33 cellular contexts compared by ENCODE assay signal in the genomic region with DNA sequence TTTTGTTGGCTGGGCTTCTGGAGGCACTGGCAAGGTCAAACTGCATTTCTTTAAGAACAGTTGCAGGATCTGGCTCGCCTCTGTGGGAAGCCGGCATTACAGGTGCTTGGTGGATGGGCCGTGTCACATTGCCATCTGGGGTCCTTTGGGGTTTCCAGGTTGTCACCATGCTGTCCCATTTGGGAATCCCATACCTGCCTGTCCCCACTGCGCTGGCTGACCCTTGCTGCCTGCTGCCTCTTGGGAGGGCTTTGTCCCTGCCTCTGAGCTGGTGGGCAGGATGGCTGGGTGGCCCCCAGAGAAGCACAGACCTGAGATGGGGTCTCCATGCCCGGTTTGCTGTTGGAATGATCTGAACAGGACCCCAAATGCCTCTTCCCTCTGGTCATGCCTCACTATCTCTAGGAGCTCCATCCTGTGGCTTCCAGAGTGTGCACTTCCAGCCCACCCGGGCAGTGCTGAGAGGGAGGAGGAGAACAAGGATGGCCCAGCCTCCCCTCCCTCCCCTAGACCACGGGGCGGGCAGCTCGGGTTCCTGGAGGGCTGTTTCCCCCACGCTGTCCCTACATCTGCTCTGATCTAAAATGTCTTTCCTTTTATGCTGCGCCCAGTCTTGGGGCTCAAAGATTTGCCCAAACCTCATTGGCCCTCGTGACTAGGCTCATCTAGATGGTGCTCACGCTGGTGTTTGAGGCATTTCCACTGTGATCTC. TPM values are rescaled to one million over a fixed set of nuclear protein-coding genes. Genes with fewer than 3 reads are reported as not detected.
DNase-seq lines count a peak whose midpoint lies in the region; ATAC-seq and TF ChIP-seq lines count a peak whose summit lies in the region.
"Had no signal": no experiment of that assay in that cellular context is flagged by ENCODE, and none has a peak within 500 bp of the region (broad histone marks: within the 10 kb centered on the region; RNA-seq: fewer than 3 reads in every experiment).

No MANE protein-coding gene starts in this region.

- H2BK120ac ChIP-seq in IMR-90 (ENCODE audit: low read depth, low read length), result no peak overlapping the region
- H2BK120ac ChIP-seq in neuronal stem cell (ENCODE audit: low read depth, low read length), result peak overlapping the region; percentile 87

- no peak overlapping the region for H3K4me3 Mint-ChIP-seq in activated CD4-positive, alpha-beta memory T cell treated with anti-CD3 and anti-CD28 coated beads, Interleukin-2, amount 10 ng/mL, durations not matched to agents 7 days and 5 days
- H3K4me3 Mint-ChIP-seq in activated CD4-positive, alpha-beta memory T cell treated with anti-CD3 and anti-CD28 coated beads for 36 hours, result no peak overlapping the region
- H3K4me3 Mint-ChIP-seq: activated B cell treated with CpG ODN at 0.5 μM for 24 hours; activated CD8-positive, alpha-beta T cell treated with anti-CD3 and anti-CD28 coated beads for 36 hours; CD4-positive, alpha-beta memory T cell; naive thymus-derived CD4-positive, alpha-beta T cell had no signal

- TF ChIP-seq CTCF in IMR-90 (conservative IDR thresholded peaks at IDR 0.05; ENCODE audit: low read depth, low read length), result no peak

- H2BK20ac ChIP-seq in IMR-90 (ENCODE audit: low read depth, low read length), result no peak overlapping the region

- in situ Hi-C loops in IMR-90 (cut with MboI; ENCODE audit: low sequenced_read_pairs), result loop anchor here (25.0 kb wide), 1 partner anchor 777 kb away; a partner anchor contains a TSS

- intact Hi-C loops in activated CD4-positive, alpha-beta memory T cell treated with anti-CD3 and anti-CD28 coated beads for 36 hours (cut with micrococcal nuclease), result no loop called here
- intact Hi-C loops in IMR-90 (cut with micrococcal nuclease), result no loop called here

- H3K4ac ChIP-seq in IMR-90 (ENCODE audit: low read depth, low read length), result no peak overlapping the region
- H3K4ac ChIP-seq in neuronal stem cell (ENCODE audit: low read length), result no peak overlapping the region

- H3K56ac ChIP-seq in IMR-90 (ENCODE audit: extremely low read depth, insufficient read depth, low read length), result no peak overlapping the region

- H3K4me1 Mint-ChIP-seq in activated CD4-positive, alpha-beta memory T cell treated with anti-CD3 and anti-CD28 coated beads, Interleukin-2, amount 10 ng/mL, durations not matched to agents 7 days and 5 days, result peaks cover 2% of the 10 kb centered on the region
- H3K4me1 Mint-ChIP-seq in activated CD4-positive, alpha-beta memory T cell treated with anti-CD3 and anti-CD28 coated beads for 36 hours (ENCODE audit: low read depth), result peaks cover 11% of the 10 kb centered on the region

- H3K9me3 ChIP-seq in IMR-90 (ENCODE audit: control insufficient read depth, insufficient read depth, low read length), result no peaks in the 10 kb centered on the region
- no peaks in the 10 kb centered on the region for H3K9me3 ChIP-seq in neuronal stem cell (replicated peaks in 1 of 2; ENCODE audit: control insufficient read depth in 2 of 2, insufficient read depth in 1 of 2, low read depth in 1 of 2, low read length in 2 of 2)
- H3K9me3 ChIP-seq: esophagus muscularis mucosa, ovary, testis, uterus had no signal

- no peak overlapping the region for H4K91ac ChIP-seq in IMR-90 (ENCODE audit: insufficient read depth, low read depth, low read length)
- H4K91ac ChIP-seq in neuronal stem cell (ENCODE audit: low read depth, low read length, poor library complexity), result no peak overlapping the region

- dilution Hi-C loops in IMR-90 (cut with HindIII; ENCODE audit: low sequenced_read_pairs, unreplicated experiment), result no loop called here

- H3K4me2 ChIP-seq in IMR-90 (ENCODE audit: low read depth, low read length) (no peak overlapping the region), neuronal stem cell (ENCODE audit: insufficient read depth, low read length, poor library complexity, severe bottlenecking) (no peak overlapping the region)

- no peak for TF ChIP-seq RAD21 in IMR-90 (IDR thresholded peaks at IDR 0.05; ENCODE audit: low read length)

- H3K9me1 ChIP-seq in IMR-90 (ENCODE audit: insufficient read depth, low read length), result peaks cover 2% of the 10 kb centered on the region; the same call in 1 of the 2 replicates

- peak; percentile 9 for DNase-seq in activated CD4-positive, alpha-beta memory T cell treated with anti-CD3 and anti-CD28 coated beads, Interleukin-2, amount 10 ng/mL, durations not matched to agents 7 days and 5 days
- no peak for DNase-seq in activated CD4-positive, alpha-beta memory T cell treated with anti-CD3 and anti-CD28 coated beads for 36 hours
- DNase-seq in IMR-90 (no peak), ecto neural progenitor cell (ENCODE audit: low spot score) (peak; percentile 47), neuronal stem cell (ENCODE audit: low spot score) (no peak)
- DNase-seq in activated naive CD4-positive, alpha-beta T cell (lab: John Stamatoyannopoulos, UW), result no peak
- DNase-seq: activated B cell treated with CpG ODN at 0.5 μM for 24 hours; activated CD8-positive, alpha-beta T cell treated with anti-CD3 and anti-CD28 coated beads for 36 hours; CD4-positive, alpha-beta memory T cell; central memory CD4-positive, alpha-beta T cell; dermis blood vessel endothelial cell; DND-41; foreskin fibroblast; GF-D8; GOT3; NCI-H1092; NCI-H1694 treated with DMSO at 0.1 percent for 48 hours; NCI-H510A; stimulated activated naive CD8-positive, alpha-beta T cell treated with anti-CD3 and anti-CD28 coated beads, Interleukin-15, Interleukin-2, amounts not matched to agents 100 U/mL and 50 U/mL, for 24 hours; T-helper 1 cell; testis; uterus had no signal

- WGBS in IMR-90 (ENCODE audit: extremely low coverage in 2 of 2, insufficient read length in 1 of 2), 2 experiments, result 57% methylated on average over 6 of the region's 13 CpGs; no CpG with 5 or more reads in 1 of the 2 experiments
- WGBS in neuronal stem cell (ENCODE audit: extremely low coverage in 2 of 2, insufficient read length in 2 of 2, insufficient replicate concordance in 1 of 2), 2 donors, result no CpG with 5 or more reads among the region's 13 CpGs

- CTCF ChIA-PET in activated CD4-positive, alpha-beta memory T cell treated with anti-CD3 and anti-CD28 coated beads, Interleukin-2, amount 10 ng/mL, durations not matched to agents 7 days and 5 days (lab: Charles Lee), result interaction anchor here (0.7 kb wide), 1 partner anchor 247 kb away, joined by 3 read pairs; no protein-coding TSS in a partner anchor
- CTCF ChIA-PET in activated CD4-positive, alpha-beta memory T cell treated with anti-CD3 and anti-CD28 coated beads for 36 hours (lab: Charles Lee), result interaction anchor here (0.6 to 1.5 kb wide), 3 partner anchors 14 to 342 kb away, joined by 3 read pairs; no protein-coding TSS in a partner anchor
- CTCF ChIA-PET in IMR-90 (lab: Yijun Ruan, JAX), result no interaction called here

- H3K27me3 Mint-ChIP-seq in activated CD4-positive, alpha-beta memory T cell treated with anti-CD3 and anti-CD28 coated beads, Interleukin-2, amount 10 ng/mL, durations not matched to agents 7 days and 5 days, result peaks cover 2% of the 10 kb centered on the region
- H3K27me3 Mint-ChIP-seq in activated CD4-positive, alpha-beta memory T cell treated with anti-CD3 and anti-CD28 coated beads for 36 hours, result peaks cover 3% of the 10 kb centered on the region

- H3K4me1 ChIP-seq in IMR-90 (ENCODE audit: control insufficient read depth, insufficient read depth, low read length) (no peaks in the 10 kb centered on the region; the same call in 1 of the 2 replicates), neuronal stem cell (ENCODE audit: control insufficient read depth in 2 of 2, insufficient read depth in 1 of 2, low read depth in 1 of 2, low read length in 2 of 2) (peaks cover 0 to 5% of the 10 kb centered on the region in 2 donors)
- H3K4me1 ChIP-seq: esophagus muscularis mucosa, testis, uterus had no signal

- H4K8ac ChIP-seq in IMR-90 (ENCODE audit: low read depth in 2 of 2, low read length in 2 of 2), result no peak overlapping the region
- H4K8ac ChIP-seq in neuronal stem cell (ENCODE audit: low read depth, low read length), result peak overlapping the region; percentile 92

- no peak overlapping the region for H4K5ac ChIP-seq in IMR-90 (ENCODE audit: low read depth, low read length)

- no peak overlapping the region for H3K27ac Mint-ChIP-seq in activated CD4-positive, alpha-beta memory T cell treated with anti-CD3 and anti-CD28 coated beads, Interleukin-2, amount 10 ng/mL, durations not matched to agents 7 days and 5 days
- H3K27ac Mint-ChIP-seq in activated CD4-positive, alpha-beta memory T cell treated with anti-CD3 and anti-CD28 coated beads for 36 hours, result no peak overlapping the region
- H3K27ac Mint-ChIP-seq: activated B cell treated with CpG ODN at 0.5 μM for 24 hours; activated CD8-positive, alpha-beta T cell treated with anti-CD3 and anti-CD28 coated beads for 36 hours; naive thymus-derived CD4-positive, alpha-beta T cell had no signal

- H4K20me1 ChIP-seq in IMR-90 (ENCODE audit: insufficient read depth, low read length), result no peaks in the 10 kb centered on the region; the same call in 1 of the 2 replicates

- H3K79me1 ChIP-seq in IMR-90 (ENCODE audit: low read depth in 1 of 2, low read length in 2 of 2), result no peaks in the 10 kb centered on the region
- H3K79me1 ChIP-seq in neuronal stem cell (ENCODE audit: low read depth, low read length), result peaks cover 3% of the 10 kb centered on the region

- H3K18ac ChIP-seq in IMR-90 (ENCODE audit: low read depth, low read length), result no peak overlapping the region
- H3K18ac ChIP-seq in neuronal stem cell (ENCODE audit: low read length), result peak overlapping the region; percentile 19

- no peak overlapping the region for H3K14ac ChIP-seq in IMR-90 (replicated peaks; ENCODE audit: low read depth, low read length)
- H3K14ac ChIP-seq in neuronal stem cell (ENCODE audit: low read length), result peak overlapping the region; percentile 31

- H3K27ac ChIP-seq in IMR-90 (ENCODE audit: insufficient read depth, low read length) (no peak overlapping the region), neuronal stem cell (replicated peaks; ENCODE audit: low read length) (no peak overlapping the region)
- H3K27ac ChIP-seq: esophagus muscularis mucosa, ovary, skin epidermis, testis, uterus had no signal

- H2AK5ac ChIP-seq in IMR-90 (ENCODE audit: low read depth, low read length), result no peak overlapping the region
- H2AK5ac ChIP-seq in neuronal stem cell (ENCODE audit: low read depth, low read length), result peak overlapping the region; percentile 60

- no peak overlapping the region for H3K23ac ChIP-seq in IMR-90 (ENCODE audit: low read depth, low read length)
- H3K23ac ChIP-seq in neuronal stem cell (ENCODE audit: low read depth, low read length, poor library complexity), result no peak overlapping the region

- no TSS peak for BruUV-seq in IMR-90 (replicated peaks; lab: Mats Ljungman, UMichigan)

- H3K9me3 Mint-ChIP-seq in activated CD4-positive, alpha-beta memory T cell treated with anti-CD3 and anti-CD28 coated beads, Interleukin-2, amount 10 ng/mL, durations not matched to agents 7 days and 5 days, result no peaks in the 10 kb centered on the region
- H3K9me3 Mint-ChIP-seq in activated CD4-positive, alpha-beta memory T cell treated with anti-CD3 and anti-CD28 coated beads for 36 hours, result no peaks in the 10 kb centered on the region
- H3K9me3 Mint-ChIP-seq: activated B cell treated with CpG ODN at 0.5 μM for 24 hours; activated CD8-positive, alpha-beta T cell treated with anti-CD3 and anti-CD28 coated beads for 36 hours; naive thymus-derived CD4-positive, alpha-beta T cell had no signal

- no peak overlapping the region for H3K4me3 ChIP-seq in IMR-90 (ENCODE audit: insufficient read depth, low read depth, low read length)
- no peak overlapping the region for H3K4me3 ChIP-seq in neuronal stem cell (ENCODE audit: low read length in 2 of 2)
- H3K4me3 ChIP-seq: esophagus muscularis mucosa, ovary, skin epidermis, testis, uterus had no signal

- peak overlapping the region; percentile 16 for H2BK12ac ChIP-seq in neuronal stem cell (ENCODE audit: low read length)

- H2AK9ac ChIP-seq in IMR-90 (replicated peaks; ENCODE audit: low read depth, low read length, poor library complexity), result peak overlapping the region; percentile 56

- H2BK5ac ChIP-seq in IMR-90 (ENCODE audit: low read depth, low read length, poor library complexity, severe bottlenecking), result no peak overlapping the region
- H2BK5ac ChIP-seq in neuronal stem cell (ENCODE audit: low read length), result no peak overlapping the region

- no peak overlapping the region for H2BK15ac ChIP-seq in IMR-90 (ENCODE audit: low read depth, low read length)
- no peak overlapping the region for H2BK15ac ChIP-seq in neuronal stem cell (ENCODE audit: low read length)

- H3K36me3 ChIP-seq in IMR-90 (ENCODE audit: control insufficient read depth, insufficient read depth, low read length), result no peaks in the 10 kb centered on the region
- H3K36me3 ChIP-seq in neuronal stem cell (replicated peaks in 1 of 2; ENCODE audit: control insufficient read depth in 2 of 2, insufficient read depth in 2 of 2, low read length in 2 of 2), result no peaks in the 10 kb centered on the region
- H3K36me3 ChIP-seq: ovary, uterus had no signal

- H2AFZ ChIP-seq in IMR-90 (replicated peaks; ENCODE audit: low read length, poor library complexity) (no peak overlapping the region), neuronal stem cell (ENCODE audit: low read length) (no peak overlapping the region)

- no peak for TF ChIP-seq POLR2A in IMR-90 (IDR thresholded peaks at IDR 0.05; ENCODE audit: low read depth, low read length)

- H3K9ac ChIP-seq in IMR-90 (ENCODE audit: low read depth, low read length), result no peak overlapping the region
- no peak overlapping the region for H3K9ac ChIP-seq in neuronal stem cell (ENCODE audit: low read depth, low read length, poor library complexity)

- POLR2A ChIA-PET in activated CD4-positive, alpha-beta memory T cell treated with anti-CD3 and anti-CD28 coated beads, Interleukin-2, amount 10 ng/mL, durations not matched to agents 7 days and 5 days (lab: Charles Lee), result no interaction called here
- POLR2A ChIA-PET in activated CD4-positive, alpha-beta memory T cell treated with anti-CD3 and anti-CD28 coated beads for 36 hours (lab: Charles Lee), result no interaction called here
- POLR2A ChIA-PET in IMR-90 (lab: Charles Lee; ENCODE audit: unreplicated experiment), result no interaction called here

- H3K27me3 ChIP-seq in IMR-90 (ENCODE audit: control insufficient read depth, insufficient read depth, low read length) (no peaks in the 10 kb centered on the region), neuronal stem cell (ENCODE audit: control insufficient read depth in 3 of 3, insufficient read depth in 3 of 3, low read depth in 1 of 3, low read length in 3 of 3) (peaks cover 0 to 7% (median 0%) of the 10 kb centered on the region in 3 experiments)
- H3K27me3 ChIP-seq: ovary, testis, uterus had no signal

- H3K36me3 Mint-ChIP-seq in activated CD4-positive, alpha-beta memory T cell treated with anti-CD3 and anti-CD28 coated beads, Interleukin-2, amount 10 ng/mL, durations not matched to agents 7 days and 5 days (ENCODE audit: low read depth), result no peaks in the 10 kb centered on the region
- H3K36me3 Mint-ChIP-seq in activated CD4-positive, alpha-beta memory T cell treated with anti-CD3 and anti-CD28 coated beads for 36 hours, result no peaks in the 10 kb centered on the region

- ATAC-seq in IMR-90 (ENCODE audit: low read depth) (no peak), HG02973 (IDR thresholded peaks at IDR 0.05; ENCODE audit: unreplicated experiment) (no peak), HG03095 (IDR thresholded peaks at IDR 0.05; ENCODE audit: unreplicated experiment) (no peak)
- ATAC-seq: activated CD8-positive, alpha-beta T cell treated with anti-CD3 and anti-CD28 coated beads for 36 hours; naive thymus-derived CD4-positive, alpha-beta T cell; stimulated activated naive CD8-positive, alpha-beta T cell treated with anti-CD3 and anti-CD28 coated beads, Interleukin-15, Interleukin-2, amounts not matched to agents 100 U/mL and 50 U/mL, for 24 hours had no signal

RNA-seq across cellular contexts. Expression of a gene that starts 28.0 kb away (rescaled TPM):
- total RNA-seq in activated CD4-positive, alpha-beta memory T cell treated with anti-CD3 and anti-CD28 coated beads, Interleukin-2, amount 10 ng/mL, durations not matched to agents 7 days and 5 days, result not detected
- total RNA-seq in activated CD4-positive, alpha-beta memory T cell treated with anti-CD3 and anti-CD28 coated beads for 36 hours, result not detected
- total RNA-seq in IMR-90 (2012; rRNA removed), result not detected in 2 replicates
- polyA plus RNA-seq in IMR-90 (2012; rRNA removed), result not detected in 2 replicates
- polyA plus RNA-seq in IMR-90 (2012; cell fraction: cytosol; rRNA removed), result not detected in 2 replicates
- not detected in 2 replicates for polyA plus RNA-seq in IMR-90 (2012; cell fraction: nucleus; rRNA removed; ENCODE audit: low replicate concordance)
- polyA plus RNA-seq in neuronal stem cell (2013, experiment 1 of 2), result not detected
- polyA plus RNA-seq in neuronal stem cell (2013, experiment 2 of 2), result not detected
- total RNA-seq: activated B cell treated with CpG ODN at 0.5 μM for 24 hours; activated CD8-positive, alpha-beta T cell treated with anti-CD3 and anti-CD28 coated beads for 36 hours; CD4-positive, alpha-beta memory T cell; dermis blood vessel endothelial cell; esophagus muscularis mucosa; lower leg skin; naive thymus-derived CD4-positive, alpha-beta T cell; ovary; renal cortical epithelial cell; RPMI7951; SK-MEL-5; testis; uterus had no signal
- polyA plus RNA-seq: CD4-positive, alpha-beta memory T cell; keratinocyte; naive thymus-derived CD4-positive, alpha-beta T cell; ovary had no signal

Comparison
In these comparisons a context has a peak if more than half of its experiments do, and no peak if none do; other contexts are left out.
1. DNase-seq: peak in activated CD4-positive, alpha-beta memory T cell treated with anti-CD3 and anti-CD28 coated beads, Interleukin-2, amount 10 ng/mL, durations not matched to agents 7 days and 5 days (single experiment) and ecto neural progenitor cell (single experiment); none in activated CD4-positive, alpha-beta memory T cell treated with anti-CD3 and anti-CD28 coated beads for 36 hours (single experiment), IMR-90 (single experiment), neuronal stem cell (single experiment) and activated naive CD4-positive, alpha-beta T cell (0 of 4).